Comparison of ENCODE assay signal across 20 cellular contexts in genomic region chr2:153388246-153388645, GRCh38.
A peak's percentile ranks its signal among the peaks of the same experiment; 100 is the strongest.
DNase-seq lines count a peak whose midpoint lies in the region; ATAC-seq, FAIRE-seq and TF ChIP-seq lines count a peak whose summit lies in the region.
"Had no signal": no experiment of that assay in that cellular context is flagged by ENCODE, and none has a peak within 500 bp of the region (broad histone marks: within the 10 kb centered on the region; RNA-seq: fewer than 3 reads in every experiment).

No MANE protein-coding gene starts in this region.

- peaks cover 43% of the 10 kb centered on the region for H3K4me1 Mint-ChIP-seq in nephron
- H3K4me1 Mint-ChIP-seq: CD4-positive, CD25-positive, alpha-beta regulatory T cell had no signal

- H3K4me3 ChIP-seq in epithelial cell of esophagus (ENCODE audit: low read length) (no peak overlapping the region), left lung (no peak overlapping the region)

- intact Hi-C loops in left lung (cut with DNase I): no loop called here

- H3K9me3 Mint-ChIP-seq in nephron: peaks cover 2% of the 10 kb centered on the region

- no peaks in the 10 kb centered on the region for H3K36me3 ChIP-seq in left lung

- no peaks in the 10 kb centered on the region for H3K36me3 Mint-ChIP-seq in nephron (ENCODE audit: low read depth)
- H3K36me3 Mint-ChIP-seq: CD4-positive, CD25-positive, alpha-beta regulatory T cell; mesothelial cell of epicardium had no signal

- H3K4me3 Mint-ChIP-seq in nephron: no peak overlapping the region
- H3K4me3 Mint-ChIP-seq: CD4-positive, CD25-positive, alpha-beta regulatory T cell; mesothelial cell of epicardium; T-helper 1 cell treated with Interleukin-12 subunit alpha and Interleukin-12 subunit beta and Interleukin-4 antibody, amounts not matched to agents 30 μg/mL and 1 μg/mL, for 36 hours had no signal

- H3K27me3 ChIP-seq in left lung: no peaks in the 10 kb centered on the region

- DNase-seq in NCI-H82 (lab: John Stamatoyannopoulos, UW) (peak; percentile 80), epithelial cell of esophagus (ENCODE audit: low read depth) (peak; percentile 34), left lung (no peak), DMS79 (lab: John Stamatoyannopoulos, UW) (no peak), HuH-7 (ENCODE audit: low spot score) (no peak), DMS53 treated with DMSO at 0.1 percent for 48 hours (lab: John Stamatoyannopoulos, UW; ENCODE audit: unreplicated experiment) (no peak)
- DNase-seq: activated CD4-positive, alpha-beta T cell treated with anti-CD3 and anti-CD28 coated beads, Interleukin-2, amount 50 U/mL, for 48 hours; activated naive CD4-positive, alpha-beta T cell; anterior cingulate cortex; CD4-positive, CD25-positive, alpha-beta regulatory T cell; DMS53; hippocampal formation; NCI-H1694; NCI-H446 treated with DMSO at 0.1 percent for 48 hours; stimulated activated CD4-positive, alpha-beta T cell treated with anti-CD3 and anti-CD28 coated beads, Interleukin-12 subunit alpha, Interleukin-12 subunit beta, amount 100 ng/mL, for 4 hours; substantia nigra had no signal

- H3K27me3 Mint-ChIP-seq in nephron (ENCODE audit: low read depth): no peaks in the 10 kb centered on the region
- H3K27me3 Mint-ChIP-seq: CD4-positive, CD25-positive, alpha-beta regulatory T cell had no signal

- TF ChIP-seq CTCF in epithelial cell of esophagus (IDR thresholded peaks at IDR 0.05; ENCODE audit: insufficient read depth, low read depth, low read length, missing control alignments) (no peak), nephron (IDR thresholded peaks at IDR 0.05; ENCODE audit: unreplicated experiment in 3 of 3) (no peak), left lung (IDR thresholded peaks at IDR 0.05) (no peak)

- no peaks in the 10 kb centered on the region for H3K4me1 ChIP-seq in left lung

- peak overlapping the region in 2 of 3 experiments; percentile 42 to 71 for H3K27ac Mint-ChIP-seq in nephron
- H3K27ac Mint-ChIP-seq: CD4-positive, CD25-positive, alpha-beta regulatory T cell; mesothelial cell of epicardium; T-helper 1 cell treated with Interleukin-12 subunit alpha and Interleukin-12 subunit beta and Interleukin-4 antibody, amounts not matched to agents 30 μg/mL and 1 μg/mL, for 36 hours had no signal

- peak; percentile 100 for FAIRE-seq in G401.6 (lab: Jason Lieb, UNC)

- no peak for ATAC-seq in left lung

- peaks cover 0 to 3% of the 10 kb centered on the region in 2 donors for H3K9me3 ChIP-seq in left lung

- no peak overlapping the region for H3K27ac ChIP-seq in left lung

Comparison
In these comparisons a context has a peak if more than half of its experiments do, and no peak if none do; other contexts are left out.
1. DNase-seq: peak in NCI-H82 (single experiment) and epithelial cell of esophagus (single experiment); none in left lung (0 of 2), DMS79 (single experiment), HuH-7 (single experiment) and DMS53 treated with DMSO at 0.1 percent for 48 hours (single experiment).